ENCODE assay signal across 11 cellular contexts in the genomic region with DNA sequence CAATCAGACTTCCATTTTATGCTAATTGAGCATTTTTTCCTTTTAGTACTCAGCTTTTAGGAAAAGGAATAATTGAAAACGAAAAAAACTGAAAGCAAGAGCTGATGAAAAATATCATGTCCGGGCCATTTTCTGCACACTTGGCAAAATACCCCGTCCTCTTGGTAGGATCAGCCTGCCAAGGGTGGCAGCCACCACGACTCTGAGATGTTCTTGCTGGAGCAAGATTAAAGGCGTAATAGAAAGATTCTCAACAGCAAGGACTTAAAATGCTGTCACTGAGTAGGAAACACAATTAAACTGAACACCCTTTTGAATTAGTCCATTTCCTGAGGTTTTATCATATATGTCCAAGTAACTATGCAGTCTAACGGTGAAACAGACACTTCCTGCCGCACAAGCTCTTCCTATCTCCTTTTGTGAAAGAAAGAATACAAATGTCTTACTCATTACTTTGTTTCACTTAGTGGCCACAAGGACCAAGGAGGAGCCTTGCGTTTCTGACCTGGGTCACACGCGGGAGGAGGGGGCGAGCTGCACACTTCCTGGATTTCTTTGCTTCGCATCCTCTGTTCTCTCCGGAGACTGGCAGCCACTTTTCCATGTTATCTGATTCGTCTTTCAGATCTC.
DNase-seq lines count a peak whose midpoint lies in the region; ATAC-seq and TF ChIP-seq lines count a peak whose summit lies in the region.
"Had no signal": no experiment of that assay in that cellular context is flagged by ENCODE, and none has a peak within 500 bp of the region (broad histone marks: within the 10 kb centered on the region; RNA-seq: fewer than 3 reads in every experiment).

No MANE protein-coding gene starts in this region.

- H3K4me2 ChIP-seq in skeletal muscle satellite cell (ENCODE audit: low read length), result peak overlapping the region; percentile 70

- H3K36me3 ChIP-seq in SJCRH30 (no peaks in the 10 kb centered on the region), skeletal muscle satellite cell (ENCODE audit: insufficient read depth, low read length) (no peaks in the 10 kb centered on the region)
- no peaks in the 10 kb centered on the region for H3K36me3 ChIP-seq in effector memory CD4-positive, alpha-beta T cell (ENCODE audit: control insufficient read depth, insufficient read depth, low read length)

- H3K27ac ChIP-seq in SJCRH30, result peak overlapping the region; percentile 88
- no peak overlapping the region for H3K27ac ChIP-seq in effector memory CD4-positive, alpha-beta T cell (ENCODE audit: insufficient read depth, low read length, poor library complexity, severe bottlenecking)

- H3K4me3 ChIP-seq in GM12865 (ENCODE audit: low read depth, low read length) (peak overlapping the region; percentile 18; the same call in 1 of the 2 replicates), SJCRH30 (peak overlapping the region; percentile 46), skeletal muscle satellite cell (ENCODE audit: low read length) (peak overlapping the region; percentile 37)
- H3K4me3 ChIP-seq in effector memory CD4-positive, alpha-beta T cell (ENCODE audit: insufficient read depth, low read depth, low read length, poor library complexity, severe bottlenecking), result no peak overlapping the region

- H3K4me1 ChIP-seq in SJCRH30 (peaks cover 22% of the 10 kb centered on the region), skeletal muscle satellite cell (ENCODE audit: control insufficient read depth, insufficient read depth, low read length) (peaks cover 57% of the 10 kb centered on the region)
- no peaks in the 10 kb centered on the region for H3K4me1 ChIP-seq in effector memory CD4-positive, alpha-beta T cell (ENCODE audit: control insufficient read depth, insufficient read depth, low read length, poor library complexity, severe bottlenecking)

- ATAC-seq in left ventricle myocardium superior (peak; percentile 35), GM21423 (IDR thresholded peaks at IDR 0.05; ENCODE audit: unreplicated experiment) (no peak)
- ATAC-seq: esophagus mucosa, Panc1 had no signal

- intact Hi-C loops in left ventricle myocardium superior (cut with micrococcal nuclease), result no loop called here

- H3K27me3 ChIP-seq in SJCRH30 (no peaks in the 10 kb centered on the region), skeletal muscle satellite cell (ENCODE audit: control insufficient read depth, insufficient read depth, low read length) (no peaks in the 10 kb centered on the region)
- H3K27me3 ChIP-seq in effector memory CD4-positive, alpha-beta T cell (replicated peaks; ENCODE audit: control insufficient read depth, insufficient read depth, low read length, poor library complexity, severe bottlenecking), result no peaks in the 10 kb centered on the region

- peak overlapping the region; percentile 75 for H3K9ac ChIP-seq in skeletal muscle satellite cell (ENCODE audit: low read depth, low read length)

- DNase-seq in GM12865 (ENCODE audit: low read depth) (peak; percentile 73), SJCRH30 (peak; percentile 49 to 51), left ventricle myocardium superior (peak; percentile 32), HPDE6-E6E7 (ENCODE audit: extremely low spot score) (no peak), DMS114 treated with DMSO at 0.1 percent for 48 hours (lab: John Stamatoyannopoulos, UW; ENCODE audit: unreplicated experiment) (no peak)
- DNase-seq in effector memory CD4-positive, alpha-beta T cell, result no peak
- DNase-seq: KBM-7 had no signal

- TF ChIP-seq CTCF in GM12865 (IDR thresholded peaks at IDR 0.05; ENCODE audit: insufficient read depth, low read depth, low read length, missing control alignments), result no peak

- H3K9me3 ChIP-seq in SJCRH30 (replicated peaks) (no peaks in the 10 kb centered on the region), skeletal muscle satellite cell (replicated peaks; ENCODE audit: low read length) (no peaks in the 10 kb centered on the region)
- no peaks in the 10 kb centered on the region for H3K9me3 ChIP-seq in effector memory CD4-positive, alpha-beta T cell (ENCODE audit: control insufficient read depth, low read length)

Comparison
In these comparisons a context has a peak if more than half of its experiments do, and no peak if none do; other contexts are left out.
1. DNase-seq: peak in GM12865 (single experiment), SJCRH30 (2 of 2) and left ventricle myocardium superior (single experiment); none in HPDE6-E6E7 (single experiment), DMS114 treated with DMSO at 0.1 percent for 48 hours (single experiment) and effector memory CD4-positive, alpha-beta T cell (0 of 3).